In genomic region chr20:9235518-9235917, GRCh38 we compare ENCODE assay signal across 1 cellular context.
TF ChIP-seq lines count a peak whose summit lies in the region.

No MANE protein-coding gene starts in this region.

TF ChIP-seq in SK-N-SH treated with all-trans-retinoic acid at 6 μM for 48 hours, 23 proteins besides CTCF, POLR2A, EP300 and RAD21 (continued from another document):
- TF ChIP-seq CSRNP3 (CRISPR knock-in tag; IDR thresholded peaks at IDR 0.05) = no peak
